ENCODE assay signal across 14 cellular contexts in the genomic region with DNA sequence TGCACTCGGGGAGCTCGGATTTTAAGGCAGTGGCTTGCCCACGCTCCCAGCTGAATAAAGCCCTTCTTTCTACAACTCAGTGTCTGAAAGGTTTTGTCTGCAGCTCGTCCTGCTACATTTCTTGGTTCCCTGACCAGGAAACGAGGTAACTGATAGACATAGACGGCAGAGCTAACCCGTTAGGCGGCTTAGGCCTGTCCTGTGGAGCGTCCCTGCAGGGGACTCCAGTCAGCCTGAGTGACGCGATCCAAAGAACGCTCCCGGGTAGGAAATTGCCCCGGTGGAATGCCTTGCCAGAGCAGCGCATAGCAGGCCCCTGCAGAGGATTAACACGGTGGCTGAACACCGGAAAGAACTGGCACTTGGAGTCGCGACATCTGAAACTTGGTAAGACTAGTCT. TPM values are rescaled to one million over a fixed set of nuclear protein-coding genes. Genes with fewer than 3 reads are reported as not detected.
A peak's percentile ranks its signal among the peaks of the same experiment; 100 is the strongest.
DNase-seq lines count a peak whose midpoint lies in the region; ATAC-seq, FAIRE-seq and TF ChIP-seq lines count a peak whose summit lies in the region.
"Had no signal": no experiment of that assay in that cellular context is flagged by ENCODE, and none has a peak within 500 bp of the region (broad histone marks: within the 10 kb centered on the region; RNA-seq: fewer than 3 reads in every experiment).

No MANE protein-coding gene starts in this region.

- H2BK5ac ChIP-seq in neuronal stem cell (ENCODE audit: low read length): no peak overlapping the region

- no peak overlapping the region for H4K8ac ChIP-seq in neuronal stem cell (ENCODE audit: low read depth, low read length)

- no peak overlapping the region for H3K4ac ChIP-seq in neuronal stem cell (ENCODE audit: low read length)

- no peaks in the 10 kb centered on the region for H3K36me3 ChIP-seq in iPS-15b (ENCODE audit: control insufficient read depth, insufficient read depth, low read length)
- no peaks in the 10 kb centered on the region for H3K36me3 ChIP-seq in neuronal stem cell (replicated peaks in 1 of 2; ENCODE audit: control insufficient read depth in 2 of 2, insufficient read depth in 2 of 2, low read length in 2 of 2)
- H3K36me3 ChIP-seq: prostate gland had no signal

- peak overlapping the region; percentile 73 for H2BK12ac ChIP-seq in neuronal stem cell (ENCODE audit: low read length)

- peak overlapping the region; percentile 28 for H3K18ac ChIP-seq in neuronal stem cell (ENCODE audit: low read length)

- H3K4me2 ChIP-seq in neuronal stem cell (ENCODE audit: insufficient read depth, low read length, poor library complexity, severe bottlenecking): no peak overlapping the region

- peak overlapping the region; percentile 90 for H2AFZ ChIP-seq in neuronal stem cell (ENCODE audit: low read length)

- H3K4me3 ChIP-seq in iPS-15b (ENCODE audit: low read depth, low read length) (no peak overlapping the region), neuronal stem cell (ENCODE audit: low read length in 2 of 2) (no peak overlapping the region)
- H3K4me3 ChIP-seq: prostate gland had no signal

- DNase-seq in neuronal stem cell (ENCODE audit: low spot score) (peak; percentile 72), SIG-M5 (lab: John Stamatoyannopoulos, UW) (no peak), frontal cortex (ENCODE audit: low spot score in 2 of 2) (no peak)
- no peak for DNase-seq in activated naive CD4-positive, alpha-beta T cell (lab: John Stamatoyannopoulos, UW)
- DNase-seq: activated effector memory CD4-positive, alpha-beta T cell treated with Interleukin-2 at 50 U/mL for 16 hours; DMS153; NCI-H2081 treated with DMSO at 0.1 percent for 48 hours; T-cell had no signal

- no peak overlapping the region for H4K91ac ChIP-seq in neuronal stem cell (ENCODE audit: low read depth, low read length, poor library complexity)

- no peak overlapping the region for H3K14ac ChIP-seq in neuronal stem cell (ENCODE audit: low read length)

- no peak overlapping the region for H2BK120ac ChIP-seq in neuronal stem cell (ENCODE audit: low read depth, low read length)

- H3K27ac ChIP-seq in 22Rv1: peak overlapping the region; percentile 91; the same call in 1 of the 2 replicates
- peak overlapping the region; percentile 76 for H3K27ac ChIP-seq in angular gyrus (ENCODE audit: low read depth, low read length)
- peak overlapping the region; percentile 55 for H3K27ac ChIP-seq in neuronal stem cell (replicated peaks; ENCODE audit: low read length)

- H2BK15ac ChIP-seq in neuronal stem cell (ENCODE audit: low read length): no peak overlapping the region

- H3K79me1 ChIP-seq in neuronal stem cell (ENCODE audit: low read depth, low read length): no peaks in the 10 kb centered on the region

- H3K9ac ChIP-seq in iPS-15b (ENCODE audit: low read depth, low read length) (peak overlapping the region; percentile 12), neuronal stem cell (ENCODE audit: low read depth, low read length, poor library complexity) (no peak overlapping the region)

- no peak for ATAC-seq in HG02678 (IDR thresholded peaks at IDR 0.05; ENCODE audit: unreplicated experiment)
- ATAC-seq: T-cell had no signal

- no peaks in the 10 kb centered on the region for H3K9me3 ChIP-seq in iPS-15b (ENCODE audit: control insufficient read depth, insufficient read depth, low read length)
- no peaks in the 10 kb centered on the region for H3K9me3 ChIP-seq in neuronal stem cell (replicated peaks in 1 of 2; ENCODE audit: control insufficient read depth in 2 of 2, insufficient read depth in 1 of 2, low read depth in 1 of 2, low read length in 2 of 2)
- H3K9me3 ChIP-seq: prostate gland had no signal

- WGBS in neuronal stem cell (ENCODE audit: extremely low coverage in 2 of 2, insufficient read length in 2 of 2, insufficient replicate concordance in 1 of 2), 2 donors: no CpG with 5 or more reads among the region's 19 CpGs

- no peak for TF ChIP-seq CTCF in 22Rv1 (IDR thresholded peaks at IDR 0.05)

- H3K23ac ChIP-seq in neuronal stem cell (ENCODE audit: low read depth, low read length, poor library complexity): no peak overlapping the region

- no peak overlapping the region for H2AK5ac ChIP-seq in neuronal stem cell (ENCODE audit: low read depth, low read length)

- H3K4me1 ChIP-seq in iPS-15b (ENCODE audit: control insufficient read depth, insufficient read depth, low read length) (peaks cover 12% of the 10 kb centered on the region), neuronal stem cell (ENCODE audit: control insufficient read depth in 2 of 2, insufficient read depth in 1 of 2, low read depth in 1 of 2, low read length in 2 of 2) (peaks cover 3 to 5% of the 10 kb centered on the region in 2 donors)

- H3K27me3 ChIP-seq in iPS-15b (ENCODE audit: control insufficient read depth, insufficient read depth, low read length) (no peaks in the 10 kb centered on the region), neuronal stem cell (ENCODE audit: control insufficient read depth in 3 of 3, insufficient read depth in 3 of 3, low read depth in 1 of 3, low read length in 3 of 3) (no peaks in the 10 kb centered on the region)

- FAIRE-seq in frontal cortex (lab: Jason Lieb, UNC): no peak
- FAIRE-seq: bronchial epithelial cell had no signal

RNA-seq across cellular contexts. Expression of a gene that starts 1.8 kb away (rescaled TPM):
- polyA plus RNA-seq in neuronal stem cell (2013, experiment 1 of 2): 3.8 TPM
- polyA plus RNA-seq in neuronal stem cell (2013, experiment 2 of 2): 4.1 TPM
- total RNA-seq in frontal cortex: 41.2 TPM

RNA-seq across cellular contexts. Expression of a gene that starts 56.9 kb away (rescaled TPM):
- polyA plus RNA-seq in neuronal stem cell (2013, experiment 1 of 2): 14.0 TPM
- polyA plus RNA-seq in neuronal stem cell (2013, experiment 2 of 2): 14.8 TPM
- 9.0 TPM for total RNA-seq in frontal cortex
